Comparison of ENCODE assay signal across 9 cellular contexts in the genomic region with DNA sequence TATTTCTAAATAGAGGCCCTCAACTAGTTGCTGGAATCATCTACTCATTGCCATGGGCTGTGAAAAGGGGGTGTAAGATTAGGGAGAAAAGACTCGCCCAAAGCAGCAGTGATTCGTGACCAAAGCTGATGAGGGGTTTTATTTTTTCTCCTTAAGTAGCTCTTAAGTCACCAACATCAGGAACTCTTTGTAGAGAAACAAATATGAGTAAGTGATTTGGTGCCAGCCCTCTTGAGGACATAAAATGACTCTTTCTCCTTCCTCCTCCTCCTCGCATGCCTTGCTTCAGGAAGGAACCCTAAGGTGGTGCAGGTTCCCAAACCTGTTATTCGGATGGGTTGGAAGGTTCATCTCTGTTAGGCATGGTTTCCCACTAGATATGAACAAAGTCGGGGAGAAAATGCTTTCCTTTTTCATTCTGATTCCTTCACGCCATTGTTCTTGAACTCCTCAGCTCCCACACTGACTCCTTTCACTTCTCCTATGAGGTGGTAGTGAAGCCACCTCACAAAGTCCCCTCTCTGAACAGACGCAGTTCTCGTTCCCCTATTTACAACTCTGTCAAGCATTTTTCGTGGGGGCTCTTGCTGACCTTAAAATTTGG.
DNase-seq lines count a peak whose midpoint lies in the region; ATAC-seq and TF ChIP-seq lines count a peak whose summit lies in the region.
"Had no signal": no experiment of that assay in that cellular context is flagged by ENCODE, and none has a peak within 500 bp of the region (broad histone marks: within the 10 kb centered on the region; RNA-seq: fewer than 3 reads in every experiment).

No MANE protein-coding gene starts in this region.

- no peaks in the 10 kb centered on the region for H3K27me3 ChIP-seq in CD4-positive, alpha-beta T cell (ENCODE audit: control insufficient read depth, insufficient read depth, low read length)
- no peaks in the 10 kb centered on the region for H3K27me3 ChIP-seq in right lobe of liver

- H3K4me1 Mint-ChIP-seq in CD4-positive, alpha-beta T cell (ENCODE audit: low read depth): peaks cover 95% of the 10 kb centered on the region
- H3K4me1 Mint-ChIP-seq in memory B cell: peaks cover 69% of the 10 kb centered on the region

- POLR2A ChIA-PET in CD4-positive, alpha-beta T cell (lab: Charles Lee): interaction anchor here (1.2 to 1.8 kb wide), 2 partner anchors 31 to 113 kb away, joined by 5 to 9 read pairs; a partner anchor contains a TSS

- H3K9me3 ChIP-seq in CD4-positive, alpha-beta T cell (ENCODE audit: control insufficient read depth, low read length): no peaks in the 10 kb centered on the region
- no peaks in the 10 kb centered on the region for H3K9me3 ChIP-seq in right lobe of liver

- no peak overlapping the region for H3K4me3 ChIP-seq in right lobe of liver

- no peak for TF ChIP-seq POLR2A in right lobe of liver (IDR thresholded peaks at IDR 0.05)

- peaks cover 0 to 21% (median 0%) of the 10 kb centered on the region in 4 donors for H3K4me1 ChIP-seq in right lobe of liver

- intact Hi-C loops in CD4-positive, alpha-beta T cell (cut with DNase I, micrococcal nuclease): no loop called here
- intact Hi-C loops in right lobe of liver (cut with DNase I): no loop called here
- intact Hi-C loops in left colon (cut with DNase I, micrococcal nuclease): no loop called here

- no peak overlapping the region for H3K27ac ChIP-seq in CD4-positive, alpha-beta T cell (ENCODE audit: low read depth, low read length)
- H3K27ac ChIP-seq in right lobe of liver: peak overlapping the region in 1 of 3 donors; percentile 8

- H3K36me3 ChIP-seq in right lobe of liver: no peaks in the 10 kb centered on the region

- no peak for TF ChIP-seq CTCF in CD4-positive, alpha-beta T cell (IDR thresholded peaks at IDR 0.05)
- TF ChIP-seq CTCF in right lobe of liver (IDR thresholded peaks at IDR 0.05): no peak

- no peaks in the 10 kb centered on the region for H3K9me3 Mint-ChIP-seq in CD4-positive, alpha-beta T cell
- no peaks in the 10 kb centered on the region for H3K9me3 Mint-ChIP-seq in memory B cell
- H3K9me3 Mint-ChIP-seq: effector memory CD8-positive, alpha-beta T cell had no signal

- no peak for DNase-seq in CD4-positive, alpha-beta T cell
- peak; percentile 48 for DNase-seq in NOMO-1 treated with dmso at 0.1 percent for 144 hours (lab: John Stamatoyannopoulos, UW; ENCODE audit: unreplicated experiment)
- peak in 1 of 2 donors; percentile 33 for DNase-seq in memory B cell (ENCODE audit: low spot score in 2 of 2)
- no peak for DNase-seq in right lobe of liver
- DNase-seq in left colon: no peak
- no peak for DNase-seq in SKM-1 (lab: John Stamatoyannopoulos, UW; ENCODE audit: unreplicated experiment)
- DNase-seq: effector memory CD8-positive, alpha-beta T cell had no signal

- peaks cover 19% of the 10 kb centered on the region for H3K36me3 Mint-ChIP-seq in CD4-positive, alpha-beta T cell (ENCODE audit: low read depth)
- H3K36me3 Mint-ChIP-seq in memory B cell: peaks cover 3% of the 10 kb centered on the region

- H3K27ac Mint-ChIP-seq in CD4-positive, alpha-beta T cell: peak overlapping the region; percentile 73
- peak overlapping the region; percentile 95 for H3K27ac Mint-ChIP-seq in memory B cell

- no peak overlapping the region for H3K4me3 Mint-ChIP-seq in CD4-positive, alpha-beta T cell
- peak overlapping the region; percentile 54 for H3K4me3 Mint-ChIP-seq in memory B cell
- H3K4me3 Mint-ChIP-seq: effector memory CD8-positive, alpha-beta T cell had no signal

- WGBS in right lobe of liver (ENCODE audit: insufficient coverage, low coverage, low lambda C conversion rate, missing lambda C conversion rate): 64% methylated on average over 9 of the region's 9 CpGs

- ATAC-seq in CD4-positive, alpha-beta T cell (ENCODE audit: poor library complexity): no peak
- ATAC-seq in GM19455 (IDR thresholded peaks at IDR 0.05; ENCODE audit: unreplicated experiment): peak; percentile 26
- peak; percentile 38 for ATAC-seq in memory B cell (ENCODE audit: low read depth)
- ATAC-seq in right lobe of liver: no peak
- ATAC-seq in left colon: no peak
- ATAC-seq in GM21515 (IDR thresholded peaks at IDR 0.05; ENCODE audit: unreplicated experiment): no peak
- ATAC-seq: effector memory CD8-positive, alpha-beta T cell had no signal

- H3K27me3 Mint-ChIP-seq in CD4-positive, alpha-beta T cell: no peaks in the 10 kb centered on the region
- no peaks in the 10 kb centered on the region for H3K27me3 Mint-ChIP-seq in memory B cell
- H3K27me3 Mint-ChIP-seq: effector memory CD8-positive, alpha-beta T cell had no signal

- CTCF ChIA-PET in CD4-positive, alpha-beta T cell (lab: Charles Lee): no interaction called here

Comparison
In these comparisons a context has a peak if more than half of its experiments do, and no peak if none do; other contexts are left out.
1. ATAC-seq: peak in GM19455 (single experiment) and memory B cell (single experiment); none in CD4-positive, alpha-beta T cell (single experiment), right lobe of liver (0 of 4), left colon (single experiment) and GM21515 (single experiment).